15 cellular contexts compared by ENCODE assay signal in genomic region chr14:103128631-103129300, GRCh38. TPM values are rescaled to one million over a fixed set of nuclear protein-coding genes. Genes with fewer than 3 reads are reported as not detected.
DNase-seq lines count a peak whose midpoint lies in the region; ATAC-seq and TF ChIP-seq lines count a peak whose summit lies in the region.
"Had no signal": no experiment of that assay in that cellular context is flagged by ENCODE, and none has a peak within 500 bp of the region (broad histone marks: within the 10 kb centered on the region; RNA-seq: fewer than 3 reads in every experiment).

No MANE protein-coding gene starts in this region.

- no peaks in the 10 kb centered on the region for H3K9me3 ChIP-seq in left ventricle myocardium inferior (replicated peaks)
- no peaks in the 10 kb centered on the region for H3K9me3 ChIP-seq in adrenal gland (replicated peaks in 1 of 3)
- H3K9me3 ChIP-seq in upper lobe of right lung: no peaks in the 10 kb centered on the region

- DNase-seq in left ventricle myocardium inferior (peak; percentile 17), left cardiac atrium (no peak), adrenal gland (peak; percentile 53 to 90 (median 80)), medulla oblongata (ENCODE audit: extremely low spot score) (peak; percentile 46), upper lobe of right lung (peak; percentile 66), GM19238 (ENCODE audit: insufficient read length, low spot score) (no peak)
- no peak for DNase-seq in stimulated activated CD4-positive, alpha-beta T cell treated with anti-CD3 and anti-CD28 coated beads, Interleukin-2, amount 100 ng/mL, for 48 hours
- DNase-seq: activated naive CD4-positive, alpha-beta T cell; foreskin melanocyte; left colon; NCI-H82; occipital lobe; T-helper 1 cell had no signal

- no peak for ATAC-seq in left cardiac atrium
- no peak for ATAC-seq in upper lobe of right lung
- ATAC-seq in GM18870 (IDR thresholded peaks at IDR 0.05; ENCODE audit: unreplicated experiment): no peak
- ATAC-seq: left colon had no signal

- H3K4me3 ChIP-seq in left ventricle myocardium inferior (no peak overlapping the region), adrenal gland (no peak overlapping the region), upper lobe of right lung (no peak overlapping the region)

- H3K27ac ChIP-seq in left ventricle myocardium inferior (replicated peaks) (peak overlapping the region; percentile 33), adrenal gland (peak overlapping the region in 4 of 5 donors; percentile 33 to 73 (median 64)), upper lobe of right lung (no peak overlapping the region)

- H3K4me1 ChIP-seq in left ventricle myocardium inferior: peaks cover 86% of the 10 kb centered on the region
- H3K4me1 ChIP-seq in adrenal gland (replicated peaks in 1 of 2): peaks cover 41 to 64% of the 10 kb centered on the region in 2 donors
- H3K4me1 ChIP-seq in upper lobe of right lung: peaks cover 54% of the 10 kb centered on the region

- peaks cover 52% of the 10 kb centered on the region for H3K36me3 ChIP-seq in left ventricle myocardium inferior
- H3K36me3 ChIP-seq in adrenal gland (replicated peaks in 1 of 2): peaks cover 0 to 36% of the 10 kb centered on the region in 2 donors
- H3K36me3 ChIP-seq in upper lobe of right lung: peaks cover 32% of the 10 kb centered on the region

- 43 to 57% (median 55%) methylated on average over 12 to 13 of the region's 13 CpGs for WGBS in adrenal gland, 4 donors

- H3K27me3 ChIP-seq in left ventricle myocardium inferior (ENCODE audit: low read depth): no peaks in the 10 kb centered on the region
- no peaks in the 10 kb centered on the region for H3K27me3 ChIP-seq in adrenal gland
- H3K27me3 ChIP-seq in upper lobe of right lung: no peaks in the 10 kb centered on the region

- no peak for TF ChIP-seq CTCF in left ventricle myocardium inferior (IDR thresholded peaks at IDR 0.05; ENCODE audit: borderline replicate concordance)
- TF ChIP-seq CTCF in adrenal gland (IDR thresholded peaks at IDR 0.05): no peak
- TF ChIP-seq CTCF in upper lobe of right lung (IDR thresholded peaks at IDR 0.05): no peak

- TF ChIP-seq POLR2A in adrenal gland (IDR thresholded peaks at IDR 0.05): no peak

- intact Hi-C loops in left ventricle myocardium inferior (cut with micrococcal nuclease): no loop called here
- intact Hi-C loops in left cardiac atrium (cut with DNase I): no loop called here
- intact Hi-C loops in adrenal gland (cut with DNase I): no loop called here
- intact Hi-C loops in upper lobe of right lung (cut with DNase I): no loop called here

RNA-seq across cellular contexts. Expression of gene TNFAIP2, which starts 5.5 kb away (rescaled TPM):
- total RNA-seq in left ventricle myocardium inferior (40.1 TPM), left cardiac atrium (10 to 100 TPM; 60.2 to 72.0 TPM), adrenal gland (100 to 1,000 TPM in 4 of 8 donors, 10 to 100 TPM in 4; 41.2 to 290 (median 115) TPM), upper lobe of right lung (158 TPM)
- polyA plus RNA-seq in adrenal gland: 100 to 1,000 TPM in 2 of 3 donors, 10 to 100 TPM in 1; 28.3 to 615 (median 532) TPM

RNA-seq across cellular contexts. Expression of gene EXOC3L4, which starts 34.2 kb away (rescaled TPM):
- total RNA-seq in left ventricle myocardium inferior (0.66 TPM), left cardiac atrium (under 1 TPM; 0.91 to 0.92 TPM), adrenal gland (1 to 10 TPM in 4 of 8 donors, under 1 TPM in 4; 0.12 to 2.0 (median 1.3) TPM), upper lobe of right lung (4.2 TPM)
- polyA plus RNA-seq in adrenal gland: 1 to 10 TPM in 2 of 3 donors, not detected in 1; 3.1 to 4.3 TPM
- total RNA-seq: temporal lobe had no signal

RNA-seq across cellular contexts. Expression of gene LBHD2, which starts 44.8 kb away (rescaled TPM):
- total RNA-seq in left ventricle myocardium inferior: not detected
- total RNA-seq in left cardiac atrium: under 1 TPM in 1 of 2 donors, not detected in 1; 0.47 TPM
- not detected for total RNA-seq in adrenal gland
- not detected for polyA plus RNA-seq in adrenal gland
- total RNA-seq in upper lobe of right lung: not detected
- total RNA-seq: left colon, occipital lobe, temporal lobe had no signal

Comparison
In these comparisons a context has a peak if more than half of its experiments do, and no peak if none do; other contexts are left out.
1. DNase-seq: peak in left ventricle myocardium inferior (single experiment), adrenal gland (7 of 7), medulla oblongata (single experiment) and upper lobe of right lung (single experiment); none in left cardiac atrium (single experiment), stimulated activated CD4-positive, alpha-beta T cell treated with anti-CD3 and anti-CD28 coated beads, Interleukin-2, amount 100 ng/mL, for 48 hours (0 of 2) and GM19238 (single experiment).